Comparison of ENCODE assay signal across 28 cellular contexts in genomic region chr13:30027569-30028455, GRCh38.
DNase-seq lines count a peak whose midpoint lies in the region; ATAC-seq, FAIRE-seq and TF ChIP-seq lines count a peak whose summit lies in the region.
"Had no signal": no experiment of that assay in that cellular context is flagged by ENCODE, and none has a peak within 500 bp of the region (broad histone marks: within the 10 kb centered on the region; RNA-seq: fewer than 3 reads in every experiment).

No MANE protein-coding gene starts in this region.

- no peaks in the 10 kb centered on the region for H3K9me3 Mint-ChIP-seq in activated CD4-positive, alpha-beta T cell treated with anti-CD3 and anti-CD28 coated beads for 36 hours (ENCODE audit: low read depth)
- no peaks in the 10 kb centered on the region for H3K9me3 Mint-ChIP-seq in astrocyte (ENCODE audit: unreplicated experiment)
- H3K9me3 Mint-ChIP-seq: activated CD4-positive, alpha-beta T cell treated with anti-CD3 and anti-CD28 coated beads, Interleukin-2, amount 10 ng/mL, durations not matched to agents 7 days and 5 days; activated naive CD8-positive, alpha-beta T cell treated with anti-CD3 and anti-CD28 coated beads, Interleukin-2, amount 50 U/mL, for 24 hours had no signal

- no peak overlapping the region for H3K27ac Mint-ChIP-seq in activated CD4-positive, alpha-beta T cell treated with anti-CD3 and anti-CD28 coated beads for 36 hours
- no peak overlapping the region for H3K27ac Mint-ChIP-seq in astrocyte (ENCODE audit: unreplicated experiment)
- H3K27ac Mint-ChIP-seq: activated CD4-positive, alpha-beta T cell treated with anti-CD3 and anti-CD28 coated beads, Interleukin-2, amount 10 ng/mL, durations not matched to agents 7 days and 5 days; activated naive CD8-positive, alpha-beta T cell treated with anti-CD3 and anti-CD28 coated beads, Interleukin-2, amount 50 U/mL, for 24 hours; B cell; brain had no signal

- no peaks in the 10 kb centered on the region for H4K20me1 ChIP-seq in astrocyte (ENCODE audit: insufficient read depth, low read length)

- no peak for FAIRE-seq in astrocyte (lab: Jason Lieb, UNC)
- FAIRE-seq: A204.1, colon, G401.6 had no signal

- no peak for DNase-seq in activated CD4-positive, alpha-beta T cell treated with anti-CD3 and anti-CD28 coated beads for 36 hours
- no peak for DNase-seq in activated CD4-positive, alpha-beta T cell treated with anti-CD3 and anti-CD28 coated beads for 4 hours
- DNase-seq in astrocyte (ENCODE audit: low read depth) (no peak), foreskin fibroblast (peak; percentile 32 to 38), caudate nucleus (lab: John Stamatoyannopoulos, UW) (no peak)
- DNase-seq: activated CD4-positive, alpha-beta T cell treated with anti-CD3 and anti-CD28 coated beads, Interleukin-2, amount 10 ng/mL, durations not matched to agents 7 days and 5 days; activated naive CD8-positive, alpha-beta T cell treated with anti-CD3 and anti-CD28 coated beads, Interleukin-2, amount 50 U/mL, for 24 hours; activated T-cell treated with anti-CD3 and anti-CD28 coated beads, Interleukin-2, amount 50 U/mL, for 48 hours; DMS53; effector CD8-positive, alpha-beta T cell; foreskin melanocyte; H7; NCI-H1417; NCI-H2081; NCI-H226; spleen; stimulated activated CD4-positive, alpha-beta T cell treated with anti-CD3 and anti-CD28 coated beads, Interleukin-2, amount 100 ng/mL, for 48 hours; WERI-Rb-1 had no signal

- POLR2A ChIA-PET in activated CD4-positive, alpha-beta T cell treated with anti-CD3 and anti-CD28 coated beads for 36 hours (lab: Charles Lee): no interaction called here

- peak; percentile 26 for ATAC-seq in activated CD4-positive, alpha-beta T cell treated with anti-CD3 and anti-CD28 coated beads for 36 hours
- ATAC-seq in GM21360 (IDR thresholded peaks at IDR 0.05; ENCODE audit: unreplicated experiment): no peak
- no peak for ATAC-seq in gastroesophageal sphincter
- no peak for ATAC-seq in SK-N-SH treated with all-trans-retinoic acid at 6 μM for 48 hours
- ATAC-seq: activated naive CD8-positive, alpha-beta T cell treated with anti-CD3 and anti-CD28 coated beads, Interleukin-2, amount 50 U/mL, for 24 hours had no signal

- H3K27me3 ChIP-seq in astrocyte (ENCODE audit: insufficient read depth, low read length) (no peaks in the 10 kb centered on the region), gastroesophageal sphincter (no peaks in the 10 kb centered on the region)
- H3K27me3 ChIP-seq: spleen, suprapubic skin had no signal

- TF ChIP-seq CTCF in astrocyte (IDR thresholded peaks at IDR 0.05; ENCODE audit: insufficient read depth, low read depth, low read length) (no peak), foreskin fibroblast (IDR thresholded peaks at IDR 0.05; ENCODE audit: low read depth, low read length) (no peak), gastroesophageal sphincter (IDR thresholded peaks at IDR 0.05) (no peak)

- H3K4me3 ChIP-seq in astrocyte (ENCODE audit: insufficient read depth, low read depth, low read length): no peak overlapping the region
- H3K4me3 ChIP-seq in foreskin fibroblast (ENCODE audit: low read depth in 1 of 2, low read length in 2 of 2): no peak overlapping the region
- no peak overlapping the region for H3K4me3 ChIP-seq in gastroesophageal sphincter
- H3K4me3 ChIP-seq: spleen, suprapubic skin had no signal

- H3K36me3 ChIP-seq in astrocyte (ENCODE audit: insufficient read depth, low read length): no peaks in the 10 kb centered on the region
- H3K36me3 ChIP-seq in gastroesophageal sphincter: no peaks in the 10 kb centered on the region
- H3K36me3 ChIP-seq: spleen, suprapubic skin, WERI-Rb-1 had no signal

- CTCF ChIA-PET in activated CD4-positive, alpha-beta T cell treated with anti-CD3 and anti-CD28 coated beads for 36 hours (lab: Charles Lee): interaction anchor here (0.6 to 1.2 kb wide), 5 partner anchors 19 to 257 kb away, joined by 3 to 5 read pairs (median 3); no protein-coding TSS in a partner anchor

- no peak overlapping the region for H3K9ac ChIP-seq in astrocyte (ENCODE audit: low read length)
- H3K9ac ChIP-seq: parathyroid adenoma had no signal

- H2AFZ ChIP-seq in astrocyte (ENCODE audit: low read depth, low read length): no peak overlapping the region
- H2AFZ ChIP-seq: parathyroid adenoma had no signal

- no peaks in the 10 kb centered on the region for H3K4me1 Mint-ChIP-seq in activated CD4-positive, alpha-beta T cell treated with anti-CD3 and anti-CD28 coated beads for 36 hours
- peaks cover 6% of the 10 kb centered on the region for H3K4me1 Mint-ChIP-seq in astrocyte (ENCODE audit: low read depth, unreplicated experiment)
- H3K4me1 Mint-ChIP-seq: activated CD4-positive, alpha-beta T cell treated with anti-CD3 and anti-CD28 coated beads, Interleukin-2, amount 10 ng/mL, durations not matched to agents 7 days and 5 days; activated naive CD8-positive, alpha-beta T cell treated with anti-CD3 and anti-CD28 coated beads, Interleukin-2, amount 50 U/mL, for 24 hours; B cell had no signal

- TF ChIP-seq EP300 in gastroesophageal sphincter (IDR thresholded peaks at IDR 0.05): no peak

- H3K27me3 Mint-ChIP-seq in activated CD4-positive, alpha-beta T cell treated with anti-CD3 and anti-CD28 coated beads for 36 hours: peaks cover 3% of the 10 kb centered on the region
- peaks cover 5% of the 10 kb centered on the region for H3K27me3 Mint-ChIP-seq in astrocyte (ENCODE audit: low read depth, unreplicated experiment)
- H3K27me3 Mint-ChIP-seq: activated CD4-positive, alpha-beta T cell treated with anti-CD3 and anti-CD28 coated beads, Interleukin-2, amount 10 ng/mL, durations not matched to agents 7 days and 5 days; activated naive CD8-positive, alpha-beta T cell treated with anti-CD3 and anti-CD28 coated beads, Interleukin-2, amount 50 U/mL, for 24 hours; brain had no signal

- H3K4me1 ChIP-seq in astrocyte (ENCODE audit: insufficient read depth, low read length) (peaks cover 13% of the 10 kb centered on the region), gastroesophageal sphincter (no peaks in the 10 kb centered on the region)
- H3K4me1 ChIP-seq: parathyroid adenoma, spleen had no signal

- H3K4me2 ChIP-seq in astrocyte (ENCODE audit: low read length): peak overlapping the region; percentile 0

- H3K9me3 ChIP-seq in astrocyte (ENCODE audit: insufficient read depth, low read depth, low read length): no peaks in the 10 kb centered on the region
- no peaks in the 10 kb centered on the region for H3K9me3 ChIP-seq in gastroesophageal sphincter
- H3K9me3 ChIP-seq: spleen, suprapubic skin had no signal

- intact Hi-C loops in activated CD4-positive, alpha-beta T cell treated with anti-CD3 and anti-CD28 coated beads for 36 hours (cut with DNase I, micrococcal nuclease): no loop called here

- H3K27ac ChIP-seq in astrocyte (ENCODE audit: low read depth, low read length) (no peak overlapping the region), caudate nucleus (ENCODE audit: low read depth, low read length) (no peak overlapping the region), gastroesophageal sphincter (no peak overlapping the region)
- H3K27ac ChIP-seq: parathyroid adenoma, spleen, suprapubic skin, WERI-Rb-1 had no signal

- no peak overlapping the region for H3K4me3 Mint-ChIP-seq in activated CD4-positive, alpha-beta T cell treated with anti-CD3 and anti-CD28 coated beads for 36 hours
- no peak overlapping the region for H3K4me3 Mint-ChIP-seq in astrocyte (ENCODE audit: unreplicated experiment)
- H3K4me3 Mint-ChIP-seq: activated CD4-positive, alpha-beta T cell treated with anti-CD3 and anti-CD28 coated beads, Interleukin-2, amount 10 ng/mL, durations not matched to agents 7 days and 5 days; activated naive CD8-positive, alpha-beta T cell treated with anti-CD3 and anti-CD28 coated beads, Interleukin-2, amount 50 U/mL, for 24 hours; B cell; brain had no signal

- TF ChIP-seq POLR2A in gastroesophageal sphincter (IDR thresholded peaks at IDR 0.05): no peak

- no peaks in the 10 kb centered on the region for H3K36me3 Mint-ChIP-seq in activated CD4-positive, alpha-beta T cell treated with anti-CD3 and anti-CD28 coated beads for 36 hours (ENCODE audit: low read depth)
- H3K36me3 Mint-ChIP-seq in astrocyte (ENCODE audit: low read depth, unreplicated experiment): peaks cover 2% of the 10 kb centered on the region
- H3K36me3 Mint-ChIP-seq: brain had no signal

- 79 to 81% methylated on average over 6 of the region's 6 CpGs for WGBS in gastroesophageal sphincter (ENCODE audit: low coverage in 1 of 2), 2 donors

- H3K79me2 ChIP-seq in astrocyte (ENCODE audit: insufficient read depth, low read length): no peaks in the 10 kb centered on the region
- H3K79me2 ChIP-seq: parathyroid adenoma had no signal

TF ChIP-seq in SK-N-SH treated with all-trans-retinoic acid at 6 μM for 48 hours, 23 proteins besides CTCF, POLR2A, EP300 and RAD21 (continues in another document):
- TF ChIP-seq ESRRG (CRISPR knock-in tag; IDR thresholded peaks at IDR 0.05) (no peak), ZFP30 (CRISPR knock-in tag; IDR thresholded peaks at IDR 0.05) (no peak), TOX (CRISPR knock-in tag; IDR thresholded peaks at IDR 0.05; ENCODE audit: borderline replicate concordance) (no peak), PPARA (CRISPR knock-in tag; IDR thresholded peaks at IDR 0.05; ENCODE audit: borderline replicate concordance) (no peak), SNAI2 (CRISPR knock-in tag; IDR thresholded peaks at IDR 0.05) (no peak)
- TF ChIP-seq, protein P1, sequence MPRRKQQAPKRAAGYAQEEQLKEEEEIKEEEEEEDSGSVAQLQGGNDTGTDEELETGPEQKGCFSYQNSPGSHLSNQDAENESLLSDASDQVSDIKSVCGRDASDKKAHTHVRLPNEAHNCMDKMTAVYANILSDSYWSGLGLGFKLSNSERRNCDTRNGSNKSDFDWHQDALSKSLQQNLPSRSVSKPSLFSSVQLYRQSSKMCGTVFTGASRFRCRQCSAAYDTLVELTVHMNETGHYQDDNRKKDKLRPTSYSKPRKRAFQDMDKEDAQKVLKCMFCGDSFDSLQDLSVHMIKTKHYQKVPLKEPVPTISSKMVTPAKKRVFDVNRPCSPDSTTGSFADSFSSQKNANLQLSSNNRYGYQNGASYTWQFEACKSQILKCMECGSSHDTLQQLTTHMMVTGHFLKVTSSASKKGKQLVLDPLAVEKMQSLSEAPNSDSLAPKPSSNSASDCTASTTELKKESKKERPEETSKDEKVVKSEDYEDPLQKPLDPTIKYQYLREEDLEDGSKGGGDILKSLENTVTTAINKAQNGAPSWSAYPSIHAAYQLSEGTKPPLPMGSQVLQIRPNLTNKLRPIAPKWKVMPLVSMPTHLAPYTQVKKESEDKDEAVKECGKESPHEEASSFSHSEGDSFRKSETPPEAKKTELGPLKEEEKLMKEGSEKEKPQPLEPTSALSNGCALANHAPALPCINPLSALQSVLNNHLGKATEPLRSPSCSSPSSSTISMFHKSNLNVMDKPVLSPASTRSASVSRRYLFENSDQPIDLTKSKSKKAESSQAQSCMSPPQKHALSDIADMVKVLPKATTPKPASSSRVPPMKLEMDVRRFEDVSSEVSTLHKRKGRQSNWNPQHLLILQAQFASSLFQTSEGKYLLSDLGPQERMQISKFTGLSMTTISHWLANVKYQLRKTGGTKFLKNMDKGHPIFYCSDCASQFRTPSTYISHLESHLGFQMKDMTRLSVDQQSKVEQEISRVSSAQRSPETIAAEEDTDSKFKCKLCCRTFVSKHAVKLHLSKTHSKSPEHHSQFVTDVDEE (CRISPR knock-in tag; IDR thresholded peaks at IDR 0.05): no peak

Comparison
In these comparisons a context has a peak if more than half of its experiments do, and no peak if none do; other contexts are left out.
1. DNase-seq: peak in foreskin fibroblast (2 of 2); none in activated CD4-positive, alpha-beta T cell treated with anti-CD3 and anti-CD28 coated beads for 36 hours (single experiment), activated CD4-positive, alpha-beta T cell treated with anti-CD3 and anti-CD28 coated beads for 4 hours (0 of 2), astrocyte (single experiment) and caudate nucleus (0 of 61).